Comparison of ENCODE assay signal across 23 cellular contexts in genomic region chr10:3242251-3242650, GRCh38.
"Had no signal": no experiment of that assay in that cellular context is flagged by ENCODE, and none has a peak within 500 bp of the region (broad histone marks: within the 10 kb centered on the region; RNA-seq: fewer than 3 reads in every experiment).

No MANE protein-coding gene starts in this region.

- DNase-seq: activated CD4-positive, alpha-beta T cell treated with anti-CD3 and anti-CD28 coated beads for 4 hours; activated CD4-positive, alpha-beta T cell treated with anti-CD3 and anti-CD28 coated beads, Interleukin-2, amount 50 U/mL, for 4 hours; activated CD8-positive, alpha-beta memory T cell treated with anti-CD3 and anti-CD28 coated beads, Interleukin-2, amount 50 U/mL, for 48 hours; activated CD8-positive, alpha-beta T cell treated with anti-CD3 and anti-CD28 coated beads, Interleukin-2, amount 10 ng/mL, durations not matched to agents 7 days and 5 days; activated effector memory CD4-positive, alpha-beta T cell treated with Interleukin-2 at 50 U/mL for 16 hours; activated naive CD4-positive, alpha-beta T cell; activated T-cell treated with anti-CD3 and anti-CD28 coated beads, Interleukin-2, amount 50 U/mL, for 1 hour; aorta; central memory CD4-positive, alpha-beta T cell; NCI-H1417 treated with DMSO at 0.1 percent for 48 hours; NCI-H1694; NCI-H2029; NCI-H510A; Peyer's patch; SHP77; SW 1271 had no signal

- H3K36me3 Mint-ChIP-seq: activated naive CD4-positive, alpha-beta T cell treated with anti-CD3 and anti-CD28 coated beads, Interleukin-2, amount 50 U/mL, for 24 hours had no signal

- H3K4me1 Mint-ChIP-seq: activated naive CD4-positive, alpha-beta T cell treated with anti-CD3 and anti-CD28 coated beads, Interleukin-2, amount 50 U/mL, for 24 hours had no signal

- H3K36me3 ChIP-seq: breast epithelium, Peyer's patch, SJSA1 had no signal

- H3K27ac ChIP-seq: breast epithelium, Peyer's patch, SJSA1 had no signal

- H3K4me3 ChIP-seq: breast epithelium, Peyer's patch, SJSA1 had no signal

- H3K9me3 Mint-ChIP-seq: activated naive CD4-positive, alpha-beta T cell treated with anti-CD3 and anti-CD28 coated beads, Interleukin-2, amount 50 U/mL, for 24 hours; activated T-helper 1 cell treated with anti-CD3 and anti-CD28 coated beads, Interleukin-12 subunit alpha, Interleukin-12 subunit beta, Interleukin-2, Interleukin-4 antibody, amounts not matched to agents 30 ng/mL and 10 ng/mL and 1 ng/mL, durations not matched to agents 14 hours and 24 hours and 36 hours; T-helper 2 cell treated with Interferon-gamma antibody and Interleukin-4, amounts not matched to agents 5 μg/mL and 100 μg/mL, for 36 hours had no signal

- H3K9me3 ChIP-seq: breast epithelium, Peyer's patch, SJSA1 had no signal

- H3K27me3 ChIP-seq: breast epithelium, Peyer's patch, SJSA1 had no signal

- ATAC-seq: activated CD4-positive, CD25-positive, alpha-beta regulatory T cell treated with anti-CD3 and anti-CD28 coated beads, Interleukin-2, amount 50 U/mL, for 24 hours; activated CD8-positive, alpha-beta T cell treated with anti-CD3 and anti-CD28 coated beads, Interleukin-2, amount 10 ng/mL, durations not matched to agents 7 days and 5 days; SK-N-SH treated with all-trans-retinoic acid at 6 μM for 48 hours had no signal

- H3K4me3 Mint-ChIP-seq: activated CD8-positive, alpha-beta T cell treated with anti-CD3 and anti-CD28 coated beads, Interleukin-2, amount 10 ng/mL, durations not matched to agents 7 days and 5 days; activated naive CD4-positive, alpha-beta T cell treated with anti-CD3 and anti-CD28 coated beads, Interleukin-2, amount 50 U/mL, for 24 hours; activated T-helper 1 cell treated with anti-CD3 and anti-CD28 coated beads, Interleukin-12 subunit alpha, Interleukin-12 subunit beta, Interleukin-2, Interleukin-4 antibody, amounts not matched to agents 30 ng/mL and 10 ng/mL and 1 ng/mL, durations not matched to agents 14 hours and 24 hours and 36 hours; T-helper 2 cell treated with Interferon-gamma antibody and Interleukin-4, amounts not matched to agents 5 μg/mL and 100 μg/mL, for 36 hours had no signal

- H3K4me1 ChIP-seq: breast epithelium had no signal

- H3K27ac Mint-ChIP-seq: activated CD8-positive, alpha-beta T cell treated with anti-CD3 and anti-CD28 coated beads, Interleukin-2, amount 10 ng/mL, durations not matched to agents 7 days and 5 days; activated naive CD4-positive, alpha-beta T cell treated with anti-CD3 and anti-CD28 coated beads, Interleukin-2, amount 50 U/mL, for 24 hours; activated T-helper 1 cell treated with anti-CD3 and anti-CD28 coated beads, Interleukin-12 subunit alpha, Interleukin-12 subunit beta, Interleukin-2, Interleukin-4 antibody, amounts not matched to agents 30 ng/mL and 10 ng/mL and 1 ng/mL, durations not matched to agents 14 hours and 24 hours and 36 hours; T-helper 2 cell treated with Interferon-gamma antibody and Interleukin-4, amounts not matched to agents 5 μg/mL and 100 μg/mL, for 36 hours had no signal
